In the genomic region with DNA sequence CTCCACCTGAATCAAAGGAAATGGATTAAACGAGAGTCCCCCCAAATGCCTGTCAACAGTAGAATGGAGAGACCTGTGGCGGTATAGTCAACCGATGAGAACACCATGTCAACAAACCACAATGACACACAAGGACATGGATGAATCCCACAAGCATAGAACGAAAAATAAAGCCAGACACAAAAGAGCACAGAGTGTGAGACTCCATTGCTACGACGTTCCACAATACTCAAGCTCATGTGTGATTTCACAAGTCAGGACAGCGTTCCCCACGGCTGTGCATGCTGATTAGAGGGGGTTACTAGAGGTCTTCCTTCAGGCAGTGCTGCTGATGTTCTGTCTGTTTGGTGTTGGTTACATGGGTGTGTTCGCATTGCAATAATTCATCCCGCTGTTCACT, we compare ENCODE assay signal across 2 cellular contexts.
TF ChIP-seq lines count a peak whose summit lies in the region.

No MANE protein-coding gene starts in this region.

TF ChIP-seq in HepG2, 621 proteins besides CTCF, POLR2A, EP300 and RAD21:
- TF ChIP-seq ZMYM2 (CRISPR knock-in tag; IDR thresholded peaks at IDR 0.05) = no peak
- TF ChIP-seq SAFB2 (CRISPR knock-in tag; IDR thresholded peaks at IDR 0.05; ENCODE audit: borderline replicate concordance, low read depth) = no peak
- TF ChIP-seq, protein P1, sequence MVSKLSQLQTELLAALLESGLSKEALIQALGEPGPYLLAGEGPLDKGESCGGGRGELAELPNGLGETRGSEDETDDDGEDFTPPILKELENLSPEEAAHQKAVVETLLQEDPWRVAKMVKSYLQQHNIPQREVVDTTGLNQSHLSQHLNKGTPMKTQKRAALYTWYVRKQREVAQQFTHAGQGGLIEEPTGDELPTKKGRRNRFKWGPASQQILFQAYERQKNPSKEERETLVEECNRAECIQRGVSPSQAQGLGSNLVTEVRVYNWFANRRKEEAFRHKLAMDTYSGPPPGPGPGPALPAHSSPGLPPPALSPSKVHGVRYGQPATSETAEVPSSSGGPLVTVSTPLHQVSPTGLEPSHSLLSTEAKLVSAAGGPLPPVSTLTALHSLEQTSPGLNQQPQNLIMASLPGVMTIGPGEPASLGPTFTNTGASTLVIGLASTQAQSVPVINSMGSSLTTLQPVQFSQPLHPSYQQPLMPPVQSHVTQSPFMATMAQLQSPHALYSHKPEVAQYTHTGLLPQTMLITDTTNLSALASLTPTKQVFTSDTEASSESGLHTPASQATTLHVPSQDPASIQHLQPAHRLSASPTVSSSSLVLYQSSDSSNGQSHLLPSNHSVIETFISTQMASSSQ (IDR thresholded peaks at IDR 0.05; ENCODE audit: low read depth) = no peak
- TF ChIP-seq, protein P1 (CRISPR knock-in tag; IDR thresholded peaks at IDR 0.05; ENCODE audit: borderline replicate concordance) = no peak
- TF ChIP-seq, protein P2, sequence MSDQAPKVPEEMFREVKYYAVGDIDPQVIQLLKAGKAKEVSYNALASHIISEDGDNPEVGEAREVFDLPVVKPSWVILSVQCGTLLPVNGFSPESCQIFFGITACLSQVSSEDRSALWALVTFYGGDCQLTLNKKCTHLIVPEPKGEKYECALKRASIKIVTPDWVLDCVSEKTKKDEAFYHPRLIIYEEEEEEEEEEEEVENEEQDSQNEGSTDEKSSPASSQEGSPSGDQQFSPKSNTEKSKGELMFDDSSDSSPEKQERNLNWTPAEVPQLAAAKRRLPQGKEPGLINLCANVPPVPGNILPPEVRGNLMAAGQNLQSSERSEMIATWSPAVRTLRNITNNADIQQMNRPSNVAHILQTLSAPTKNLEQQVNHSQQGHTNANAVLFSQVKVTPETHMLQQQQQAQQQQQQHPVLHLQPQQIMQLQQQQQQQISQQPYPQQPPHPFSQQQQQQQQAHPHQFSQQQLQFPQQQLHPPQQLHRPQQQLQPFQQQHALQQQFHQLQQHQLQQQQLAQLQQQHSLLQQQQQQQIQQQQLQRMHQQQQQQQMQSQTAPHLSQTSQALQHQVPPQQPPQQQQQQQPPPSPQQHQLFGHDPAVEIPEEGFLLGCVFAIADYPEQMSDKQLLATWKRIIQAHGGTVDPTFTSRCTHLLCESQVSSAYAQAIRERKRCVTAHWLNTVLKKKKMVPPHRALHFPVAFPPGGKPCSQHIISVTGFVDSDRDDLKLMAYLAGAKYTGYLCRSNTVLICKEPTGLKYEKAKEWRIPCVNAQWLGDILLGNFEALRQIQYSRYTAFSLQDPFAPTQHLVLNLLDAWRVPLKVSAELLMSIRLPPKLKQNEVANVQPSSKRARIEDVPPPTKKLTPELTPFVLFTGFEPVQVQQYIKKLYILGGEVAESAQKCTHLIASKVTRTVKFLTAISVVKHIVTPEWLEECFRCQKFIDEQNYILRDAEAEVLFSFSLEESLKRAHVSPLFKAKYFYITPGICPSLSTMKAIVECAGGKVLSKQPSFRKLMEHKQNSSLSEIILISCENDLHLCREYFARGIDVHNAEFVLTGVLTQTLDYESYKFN (CRISPR knock-in tag; conservative IDR thresholded peaks at IDR 0.05) = no peak
- no peak for TF ChIP-seq ERF (CRISPR knock-in tag; IDR thresholded peaks at IDR 0.05)
- no peak for TF ChIP-seq IKZF5 (CRISPR knock-in tag; IDR thresholded peaks at IDR 0.05)
- TF ChIP-seq NR3C1 (CRISPR knock-in tag; IDR thresholded peaks at IDR 0.05) = no peak
- no peak for TF ChIP-seq MEIS1 (CRISPR knock-in tag; IDR thresholded peaks at IDR 0.05; ENCODE audit: borderline replicate concordance)
- TF ChIP-seq MAX (IDR thresholded peaks at IDR 0.05) = no peak
- no peak for TF ChIP-seq TGIF2 (CRISPR knock-in tag; IDR thresholded peaks at IDR 0.05)
- no peak for TF ChIP-seq THYN1 (CRISPR knock-in tag; IDR thresholded peaks at IDR 0.05; ENCODE audit: borderline replicate concordance, low read depth)

TF ChIP-seq in WTC11, 78 proteins besides CTCF, POLR2A, EP300 and RAD21:
- TF ChIP-seq ESRRA (CRISPR knock-in tag; IDR thresholded peaks at IDR 0.05; ENCODE audit: borderline replicate concordance) = no peak
- TF ChIP-seq SP1 (CRISPR knock-in tag; conservative IDR thresholded peaks at IDR 0.05) = no peak
- TF ChIP-seq ZNF317 (CRISPR knock-in tag; IDR thresholded peaks at IDR 0.05; ENCODE audit: borderline replicate concordance, low read depth) = no peak
- no peak for TF ChIP-seq RORB (CRISPR knock-in tag; IDR thresholded peaks at IDR 0.05)
- no peak for TF ChIP-seq IRF2 (CRISPR knock-in tag; IDR thresholded peaks at IDR 0.05; ENCODE audit: borderline replicate concordance, low read depth)
- TF ChIP-seq SMAD3 (CRISPR knock-in tag; IDR thresholded peaks at IDR 0.05; ENCODE audit: borderline replicate concordance) = no peak
- no peak for TF ChIP-seq ZBTB43 (CRISPR knock-in tag; IDR thresholded peaks at IDR 0.05)
- TF ChIP-seq OVOL2 (CRISPR knock-in tag; IDR thresholded peaks at IDR 0.05; ENCODE audit: borderline replicate concordance) = no peak
- no peak for TF ChIP-seq NFYB (CRISPR knock-in tag; conservative IDR thresholded peaks at IDR 0.05; ENCODE audit: low read depth)
- no peak for TF ChIP-seq ZMAT4 (CRISPR knock-in tag; IDR thresholded peaks at IDR 0.05)
- no peak for TF ChIP-seq ZNF671 (CRISPR knock-in tag; IDR thresholded peaks at IDR 0.05)
TF ChIP-seq in WTC11: peak in this region for 0.
